8 cellular contexts compared by ENCODE assay signal in genomic region chr1:151006331-151007052, GRCh38. TPM values are rescaled to one million over a fixed set of nuclear protein-coding genes. Genes with fewer than 3 reads are reported as not detected.
A peak's percentile ranks its signal among the peaks of the same experiment; 100 is the strongest.
DNase-seq lines count a peak whose midpoint lies in the region; ATAC-seq, FAIRE-seq and TF ChIP-seq lines count a peak whose summit lies in the region.

A gene with protein sequence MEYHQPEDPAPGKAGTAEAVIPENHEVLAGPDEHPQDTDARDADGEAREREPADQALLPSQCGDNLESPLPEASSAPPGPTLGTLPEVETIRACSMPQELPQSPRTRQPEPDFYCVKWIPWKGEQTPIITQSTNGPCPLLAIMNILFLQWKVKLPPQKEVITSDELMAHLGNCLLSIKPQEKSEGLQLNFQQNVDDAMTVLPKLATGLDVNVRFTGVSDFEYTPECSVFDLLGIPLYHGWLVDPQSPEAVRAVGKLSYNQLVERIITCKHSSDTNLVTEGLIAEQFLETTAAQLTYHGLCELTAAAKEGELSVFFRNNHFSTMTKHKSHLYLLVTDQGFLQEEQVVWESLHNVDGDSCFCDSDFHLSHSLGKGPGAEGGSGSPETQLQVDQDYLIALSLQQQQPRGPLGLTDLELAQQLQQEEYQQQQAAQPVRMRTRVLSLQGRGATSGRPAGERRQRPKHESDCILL (minus strand): TSS chr1:151006902. CDS start chr1:151002617, 4,285 bp downstream.

- CTCF ChIA-PET in HepG2 (lab: Yijun Ruan, JAX; ENCODE audit: low intra/inter-chr PET ratio, low total read pairs), result interaction anchor here (2.3 kb wide), 1 partner anchor 27 kb away, joined by 22 read pairs; no protein-coding TSS in a partner anchor

- H3K27ac Mint-ChIP-seq in H9, result peak within 1 kb of the TSS; percentile 97 to 98 (median 98)
- H3K27ac Mint-ChIP-seq in stimulated activated effector memory CD8-positive, alpha-beta T cell treated with anti-CD3 and anti-CD28 coated beads, Interleukin-12 subunit alpha, Interleukin-12 subunit beta, amount 100 ng/mL, for 72 hours, result peak within 1 kb of the TSS; percentile 95

- H3K4me1 Mint-ChIP-seq in H9, result peaks cover 35 to 44% of the 10 kb centered on the region in 2 experiments
- peaks cover 61% of the 10 kb centered on the region for H3K4me1 Mint-ChIP-seq in stimulated activated effector memory CD8-positive, alpha-beta T cell treated with anti-CD3 and anti-CD28 coated beads, Interleukin-12 subunit alpha, Interleukin-12 subunit beta, amount 100 ng/mL, for 72 hours

- H3K36me3 ChIP-seq in ectodermal cell (ENCODE audit: control insufficient read depth, insufficient read depth, low read length) (no peaks in the 10 kb centered on the region), HepG2 (replicated peaks in 1 of 2; ENCODE audit: control insufficient read depth in 1 of 2, insufficient read depth in 2 of 2, low read length in 2 of 2) (peaks cover 1 to 9% of the 10 kb centered on the region in 2 experiments; a peak in 3 of 5 replicates)

- peak within 1 kb of the TSS; percentile 2 for H3K9ac ChIP-seq in H9 (ENCODE audit: extremely low read depth, insufficient read length, low read length)
- H3K9ac ChIP-seq in HepG2 (ENCODE audit: insufficient read depth, low read depth, low read length), result peak within 1 kb of the TSS; percentile 98

- H3K9me3 Mint-ChIP-seq in H9, result no peaks in the 10 kb centered on the region; a peak in 2 of 5 replicates
- no peaks in the 10 kb centered on the region for H3K9me3 Mint-ChIP-seq in stimulated activated effector memory CD8-positive, alpha-beta T cell treated with anti-CD3 and anti-CD28 coated beads, Interleukin-12 subunit alpha, Interleukin-12 subunit beta, amount 100 ng/mL, for 72 hours

- in situ Hi-C loops in HepG2 (cut with HindIII; ENCODE audit: extremely low pct_ligation_motif_present, low pct_unique_long_range_greater_than_20kb), result no loop called here

- H3K4me2 ChIP-seq in H9 (ENCODE audit: insufficient read depth, insufficient read length, low read length) (peak within 1 kb of the TSS; percentile 77), HepG2 (ENCODE audit: low read depth, low read length) (peak within 1 kb of the TSS; percentile 99)

- BruUV-seq in HepG2 (replicated peaks; lab: Mats Ljungman, UMichigan), result TSS peak; percentile 59

- H3K79me1 ChIP-seq in H9 (ENCODE audit: insufficient read depth, low read depth, low read length, poor library complexity, severe bottlenecking), result no peaks in the 10 kb centered on the region

- no peak within 1 kb of the TSS for H2BK5ac ChIP-seq in H9 (ENCODE audit: insufficient read length, low read length)

- peak within 1 kb of the TSS; percentile 97 to 99 for H3K4me3 Mint-ChIP-seq in H9
- H3K4me3 Mint-ChIP-seq in stimulated activated effector memory CD8-positive, alpha-beta T cell treated with anti-CD3 and anti-CD28 coated beads, Interleukin-12 subunit alpha, Interleukin-12 subunit beta, amount 100 ng/mL, for 72 hours, result peak within 1 kb of the TSS; percentile 99

- no CpG with 5 or more reads among the region's 18 CpGs for WGBS in H9 (ENCODE audit: extremely low coverage, insufficient read length, low lambda C conversion rate)
- 16% methylated on average over 18 of the region's 18 CpGs for WGBS in ectodermal cell, 2 experiments
- 2% methylated on average over 18 of the region's 18 CpGs for WGBS in HepG2 (ENCODE audit: low lambda C conversion rate)

- H3K27ac ChIP-seq in H9 (ENCODE audit: insufficient read length, low read depth, low read length) (peak within 1 kb of the TSS; percentile 24), ectodermal cell (ENCODE audit: insufficient read depth, low read depth, low read length, poor library complexity, severe bottlenecking) (peak within 1 kb of the TSS; percentile 93), HepG2 (ENCODE audit: extremely low read length, insufficient read depth, low read length) (peak within 1 kb of the TSS; percentile 100)

- DNase-seq in D721Med (ENCODE audit: insufficient read length, low spot score) (peak; percentile 42), H9 (peak; percentile 84), NCI-H2196 (lab: John Stamatoyannopoulos, UW; ENCODE audit: unreplicated experiment) (peak; percentile 71), UCSD-AML1 (lab: John Stamatoyannopoulos, UW; ENCODE audit: unreplicated experiment) (peak; percentile 64), HepG2 (ENCODE audit: low spot score) (peak; percentile 95)
- peak in 1 of 2 donors; percentile 58 for DNase-seq in stimulated activated effector memory CD8-positive, alpha-beta T cell treated with anti-CD3 and anti-CD28 coated beads, Interleukin-12 subunit alpha, Interleukin-12 subunit beta, amount 100 ng/mL, for 72 hours (ENCODE audit: low spot score in 2 of 2)

- POLR2A ChIA-PET in HepG2 (lab: Yijun Ruan, JAX), result interaction anchor here (0.6 to 9.1 kb wide), 26 partner anchors 11 to 605 kb away, joined by 3 to 150 read pairs (median 4); partner anchors contain the start of genes ANXA9, C1orf56, CERS2 and ENSA

- H3K23me2 ChIP-seq in H9 (ENCODE audit: insufficient read length, low read depth, low read length, poor library complexity, severe bottlenecking), result peaks cover 13% of the 10 kb centered on the region

- H4K8ac ChIP-seq in H9 (replicated peaks; ENCODE audit: insufficient read length, low read depth, low read length), result no peak within 1 kb of the TSS

- no peak within 1 kb of the TSS for H2BK15ac ChIP-seq in H9 (ENCODE audit: low read depth, low read length)

- H3K18ac ChIP-seq in H9 (ENCODE audit: insufficient read length, low read depth, low read length), result peak within 1 kb of the TSS; percentile 71

- H2BK20ac ChIP-seq in H9 (ENCODE audit: low read depth, low read length, poor library complexity, severe bottlenecking), result peak within 1 kb of the TSS; percentile 33

- H4K5ac ChIP-seq in H9 (ENCODE audit: insufficient read length, low read depth, low read length), result no peak within 1 kb of the TSS

- H4K20me1 ChIP-seq in H9 (ENCODE audit: control insufficient read depth, insufficient read depth, insufficient read length), result no peaks in the 10 kb centered on the region
- H4K20me1 ChIP-seq in HepG2 (ENCODE audit: insufficient read depth, low read length), result no peaks in the 10 kb centered on the region

- no peak within 1 kb of the TSS for H2AK5ac ChIP-seq in H9 (ENCODE audit: insufficient read length, low read length)

- H3K9me3 ChIP-seq in H9 (ENCODE audit: control insufficient read depth, low read depth, low read length), result no peaks in the 10 kb centered on the region
- H3K9me3 ChIP-seq in ectodermal cell (ENCODE audit: control insufficient read depth, low read length), result no peaks in the 10 kb centered on the region
- no peaks in the 10 kb centered on the region for H3K9me3 ChIP-seq in HepG2 (ENCODE audit: low read length)

- H2AFZ ChIP-seq in H9 (ENCODE audit: low read length) (no peak within 1 kb of the TSS), HepG2 (ENCODE audit: low read length) (no peak within 1 kb of the TSS)

- H3K56ac ChIP-seq in H9 (ENCODE audit: insufficient read length, low read depth, low read length), result no peak within 1 kb of the TSS

- TF ChIP-seq CTCF in D721Med (IDR thresholded peaks at IDR 0.05; ENCODE audit: insufficient read depth, missing control alignments) (peak; percentile 61), H9 (conservative IDR thresholded peaks at IDR 0.05) (peak; percentile 59), HepG2 (CRISPR knock-in tag; IDR thresholded peaks at IDR 0.05) (peak; percentile 72)

- H3K79me2 ChIP-seq in H9 (ENCODE audit: insufficient read depth, low read length) (no peaks in the 10 kb centered on the region; the same call in 1 of the 2 replicates), HepG2 (ENCODE audit: insufficient read depth, low read length) (peaks cover 34% of the 10 kb centered on the region)

- peaks cover 0 to 2% (median 0%) of the 10 kb centered on the region in 3 experiments; a peak in 1 of 7 replicates for H3K36me3 Mint-ChIP-seq in H9 (ENCODE audit: insufficient read depth in 1 of 3, low read depth in 3 of 3)
- H3K36me3 Mint-ChIP-seq in stimulated activated effector memory CD8-positive, alpha-beta T cell treated with anti-CD3 and anti-CD28 coated beads, Interleukin-12 subunit alpha, Interleukin-12 subunit beta, amount 100 ng/mL, for 72 hours, result peaks cover 11% of the 10 kb centered on the region

- H3K4me3 ChIP-seq in ectodermal cell (ENCODE audit: insufficient read depth, low read depth, low read length) (peak within 1 kb of the TSS; percentile 87), HepG2 (replicated peaks in 1 of 3; ENCODE audit: insufficient read depth in 1 of 3, low read depth in 2 of 3, low read length in 3 of 3) (peak within 1 kb of the TSS; percentile 61 to 99 (median 69))

- H3K4ac ChIP-seq in H9 (ENCODE audit: low read depth, low read length), result peak within 1 kb of the TSS; percentile 78

- TF ChIP-seq RAD21 in HepG2 (CRISPR knock-in tag; IDR thresholded peaks at IDR 0.05), result peak; percentile 78

- peak; percentile 51 to 85; a peak in 3 of 4 replicates for TF ChIP-seq POLR2A in HepG2 (IDR thresholded peaks at IDR 0.05; ENCODE audit: insufficient read depth in 1 of 2, low read depth in 2 of 2, low read length in 2 of 2)

- intact Hi-C loops in HepG2 (cut with micrococcal nuclease; ENCODE audit: unreplicated experiment), result loop anchor here (1.0 to 5.0 kb wide), 3 partner anchors 25 to 41 kb away; partner anchors contain the start of genes C1orf56 and CERS2

- ATAC-seq in HepG2 (peak; percentile 90), GM21619 (IDR thresholded peaks at IDR 0.05; ENCODE audit: unreplicated experiment) (no peak)
- ATAC-seq in stimulated activated effector memory CD8-positive, alpha-beta T cell treated with anti-CD3 and anti-CD28 coated beads, Interleukin-12 subunit alpha, Interleukin-12 subunit beta, amount 100 ng/mL, for 72 hours, result peak; percentile 27

- TF ChIP-seq EP300 in HepG2 (IDR thresholded peaks at IDR 0.05; ENCODE audit: low read depth in 2 of 2, low read length in 2 of 2) (peak in 1 of 2 experiments; percentile 24; a peak in 1 of 4 replicates), HepG2 (CRISPR knock-in tag; IDR thresholded peaks at IDR 0.05; ENCODE audit: borderline replicate concordance) (no peak)

- FAIRE-seq in D721Med (lab: Jason Lieb, UNC) (no peak), HepG2 (lab: Jason Lieb, UNC) (peak; percentile 95)

- no peak within 1 kb of the TSS for H3K23ac ChIP-seq in H9 (ENCODE audit: insufficient read length, low read depth, low read length)

- H3T11ph ChIP-seq in H9 (ENCODE audit: low read length), result peak within 1 kb of the TSS; percentile 92

- no peaks in the 10 kb centered on the region for H3K27me3 ChIP-seq in H9 (ENCODE audit: insufficient read depth, low read length)
- H3K27me3 ChIP-seq in ectodermal cell (ENCODE audit: control insufficient read depth, insufficient read depth, low read length, poor library complexity, severe bottlenecking), result no peaks in the 10 kb centered on the region
- no peaks in the 10 kb centered on the region; a peak in 1 of 5 replicates for H3K27me3 ChIP-seq in HepG2 (ENCODE audit: control insufficient read depth in 1 of 2, insufficient read depth in 2 of 2, low read length in 2 of 2)

- H3K4me1 ChIP-seq in H9 (ENCODE audit: insufficient read depth, low read length), result peaks cover 5% of the 10 kb centered on the region; the same call in 1 of the 2 replicates
- H3K4me1 ChIP-seq in ectodermal cell (ENCODE audit: control insufficient read depth, insufficient read depth, low read length), result peaks cover 9% of the 10 kb centered on the region
- H3K4me1 ChIP-seq in HepG2 (ENCODE audit: insufficient read depth, low read length), result peaks cover 75% of the 10 kb centered on the region

- H2BK12ac ChIP-seq in H9 (ENCODE audit: insufficient read length, low read depth, low read length), result peak within 1 kb of the TSS; percentile 64

- no peaks in the 10 kb centered on the region; the same call in 1 of the 2 replicates for H3K27me3 Mint-ChIP-seq in H9 (ENCODE audit: low read depth)

- H2BK120ac ChIP-seq in H9 (ENCODE audit: low read depth, low read length, poor library complexity, severe bottlenecking), result peak within 1 kb of the TSS; percentile 97

- peak within 1 kb of the TSS; percentile 82; the same call in 1 of the 2 replicates for H3K14ac ChIP-seq in H9 (ENCODE audit: insufficient read depth, low read length)

- H4K91ac ChIP-seq in H9 (ENCODE audit: insufficient read length, low read depth, low read length), result no peak within 1 kb of the TSS

RNA-seq across cellular contexts. Expression of the gene that starts here (rescaled TPM):
- total RNA-seq in H9 (2021) (6.4 and 6.8 TPM in 2 replicates), HepG2 (2016; rRNA removed; fragmentation: Illumina TruSeq; extraction: Trizol) (9.2 and 11.1 TPM in 2 replicates)
- 17.6 TPM for polyA plus RNA-seq in ectodermal cell (2013, experiment 1 of 4)
- 17.7 TPM for polyA plus RNA-seq in ectodermal cell (2013, experiment 2 of 4)
- polyA plus RNA-seq in ectodermal cell (2013, experiment 3 of 4), result 17.6 TPM
- 18.8 TPM for polyA plus RNA-seq in ectodermal cell (2013, experiment 4 of 4)
- total RNA-seq in HepG2 (2016; cell fraction: cytosol; rRNA removed; fragmentation: Illumina TruSeq; extraction: Trizol; ENCODE audit: low read depth), result 1.5 and 1.9 TPM in 2 replicates
- 8.8 and 11.0 TPM in 2 replicates for total RNA-seq in HepG2 (2016; cell fraction: insoluble cytoplasmic fraction; rRNA removed; fragmentation: Illumina TruSeq; extraction: Trizol)
- total RNA-seq in HepG2 (2016; cell fraction: membrane; rRNA removed; fragmentation: Illumina TruSeq; extraction: Trizol), result 3.7 and 4.9 TPM in 2 replicates
- total RNA-seq in HepG2 (2016; cell fraction: nucleus; rRNA removed; fragmentation: Illumina TruSeq; extraction: Trizol), result 8.5 and 8.9 TPM in 2 replicates
- 15.0 and 18.0 TPM in 2 replicates for polyA plus RNA-seq in HepG2 (2011; rRNA removed)
- polyA plus RNA-seq in HepG2 (2011; cell fraction: cytosol; rRNA removed), result 7.7 and 9.4 TPM in 2 replicates
- polyA plus RNA-seq in HepG2 (2011; cell fraction: nucleus; rRNA removed), result 31.0 and 32.8 TPM in 2 replicates
- 8.2 and 9.6 TPM in 2 replicates for polyA plus RNA-seq in HepG2 (2012)
- polyA plus RNA-seq in HepG2 (2016; cell fraction: cytosol; fragmentation: Illumina TruSeq; extraction: Trizol; ENCODE audit: low read depth), result 0.92 and 1.1 TPM in 2 replicates
- 7.1 and 9.8 TPM in 2 replicates for polyA plus RNA-seq in HepG2 (2016; cell fraction: insoluble cytoplasmic fraction; fragmentation: Illumina TruSeq; extraction: Trizol; ENCODE audit: low read depth)
- 2.3 and 3.0 TPM in 2 replicates for polyA plus RNA-seq in HepG2 (2016; cell fraction: membrane; fragmentation: Illumina TruSeq; extraction: Trizol; ENCODE audit: low read depth)
- 13.4 and 14.4 TPM in 2 replicates for polyA plus RNA-seq in HepG2 (2016; cell fraction: nucleus; fragmentation: Illumina TruSeq; extraction: Trizol; ENCODE audit: insufficient read depth, low read depth)
- 24.5 and 31.9 TPM in 2 replicates for polyA minus RNA-seq in HepG2 (2011; rRNA and poly(A)+ RNA removed; ENCODE audit: low replicate concordance)
- polyA minus RNA-seq in HepG2 (2011; cell fraction: cytosol; rRNA and poly(A)+ RNA removed), result 13.3 and 14.8 TPM in 2 replicates
- polyA minus RNA-seq in HepG2 (2011; cell fraction: nucleus; rRNA and poly(A)+ RNA removed), result 13.6 and 15.3 TPM in 2 replicates

Comparison
In these comparisons a context has a peak if more than half of its experiments do, and no peak if none do; other contexts are left out.
1. H3K27ac ChIP-seq: peak in every context shown above with its lines; median percentile 100 in HepG2; 93 in ectodermal cell; 24 in H9.